17 cellular contexts compared by ENCODE assay signal in genomic region chr2:231348703-231349373, GRCh38. TPM values are rescaled to one million over a fixed set of nuclear protein-coding genes. Genes with fewer than 3 reads are reported as not detected.
DNase-seq lines count a peak whose midpoint lies in the region.
"Had no signal": no experiment of that assay in that cellular context is flagged by ENCODE, and none has a peak within 500 bp of the region (broad histone marks: within the 10 kb centered on the region; RNA-seq: fewer than 3 reads in every experiment).

No MANE protein-coding gene starts in this region.

- peaks cover 14 to 57% (median 24%) of the 10 kb centered on the region in 10 experiments for H3K4me1 ChIP-seq in BLaER1 treated with 17β-estradiol and CSF1 and Interleukin-3, amounts not matched to agents 10 nM and 100 nM

- H3K9ac ChIP-seq in BLaER1 treated with 17β-estradiol and CSF1 and Interleukin-3, amounts not matched to agents 10 nM and 100 nM = no peak overlapping the region

- H3K27ac ChIP-seq in BLaER1 treated with 17β-estradiol and CSF1 and Interleukin-3, amounts not matched to agents 10 nM and 100 nM = no peak overlapping the region
- peak overlapping the region; percentile 18 for H3K27ac ChIP-seq in epithelial cell of prostate
- H3K27ac ChIP-seq: tibial nerve had no signal

- DNase-seq in OCI-M1 (lab: John Stamatoyannopoulos, UW) = peak; percentile 42
- no peak for DNase-seq in epithelial cell of prostate (ENCODE audit: low read depth, low spot score)
- peak; percentile 78 for DNase-seq in midbrain (lab: John Stamatoyannopoulos, UW)
- DNase-seq in stimulated activated CD4-positive, alpha-beta T cell treated with anti-CD3 and anti-CD28 coated beads, Interleukin-2, amount 100 ng/mL, for 24 hours = no peak
- DNase-seq in GOT3 (lab: John Stamatoyannopoulos, UW) = no peak
- DNase-seq in ureter (ENCODE audit: low spot score) = no peak
- no peak for DNase-seq in GM03348 (ENCODE audit: low spot score)
- DNase-seq: activated naive CD8-positive, alpha-beta T cell treated with anti-CD3 and anti-CD28 coated beads, Interleukin-2, amount 50 U/mL, for 24 hours; activated T-cell treated with anti-CD3 and anti-CD28 coated beads, Interleukin-2, amount 50 U/mL, for 48 hours; MM.1S; naive thymus-derived CD8-positive, alpha-beta T cell; NCI-H2029 treated with DMSO at 0.1 percent for 48 hours; NCI-H774; retina; stimulated activated CD4-positive, alpha-beta T cell treated with anti-CD3 and anti-CD28 coated beads, Interleukin-1b, Interleukin-23, amount 100 ng/mL, for 48 hours had no signal

- H3K4me3 ChIP-seq in BLaER1 treated with 17β-estradiol and CSF1 and Interleukin-3, amounts not matched to agents 10 nM and 100 nM = no peak overlapping the region
- H3K4me3 ChIP-seq: tibial nerve had no signal

- H3K9me3 ChIP-seq in BLaER1 treated with 17β-estradiol and CSF1 and Interleukin-3, amounts not matched to agents 10 nM and 100 nM (replicated peaks in 1 of 11) = 0 out of 22 replicates have a peak, but pooled peaks cover 0 to 3% (median 0%) of the 10 kb centered on the region in 11 experiments
- H3K9me3 ChIP-seq: tibial nerve had no signal

- no peaks in the 10 kb centered on the region for H4K20me1 ChIP-seq in BLaER1 treated with 17β-estradiol and CSF1 and Interleukin-3, amounts not matched to agents 10 nM and 100 nM

- no peaks in the 10 kb centered on the region for H3K27me3 ChIP-seq in BLaER1 treated with 17β-estradiol and CSF1 and Interleukin-3, amounts not matched to agents 10 nM and 100 nM
- H3K27me3 ChIP-seq: tibial nerve had no signal

- peak overlapping the region in 6 of 11 experiments; percentile 0 to 63 (median 30); a peak in 6 of 22 replicates for H3K4me2 ChIP-seq in BLaER1 treated with 17β-estradiol and CSF1 and Interleukin-3, amounts not matched to agents 10 nM and 100 nM

- no peaks in the 10 kb centered on the region for H3K36me3 ChIP-seq in BLaER1 treated with 17β-estradiol and CSF1 and Interleukin-3, amounts not matched to agents 10 nM and 100 nM

RNA-seq across cellular contexts. Expression of gene B3GNT7, which starts 46.7 kb away (rescaled TPM):
- 2.2 TPM for total RNA-seq in ureter

Comparison
In these comparisons a context has a peak if more than half of its experiments do, and no peak if none do; other contexts are left out.
1. DNase-seq: peak in OCI-M1 (single experiment) and midbrain (single experiment); none in epithelial cell of prostate (single experiment), stimulated activated CD4-positive, alpha-beta T cell treated with anti-CD3 and anti-CD28 coated beads, Interleukin-2, amount 100 ng/mL, for 24 hours (0 of 2), GOT3 (single experiment), ureter (single experiment) and GM03348 (single experiment).